ENCODE assay signal across 8 cellular contexts in the genomic region with DNA sequence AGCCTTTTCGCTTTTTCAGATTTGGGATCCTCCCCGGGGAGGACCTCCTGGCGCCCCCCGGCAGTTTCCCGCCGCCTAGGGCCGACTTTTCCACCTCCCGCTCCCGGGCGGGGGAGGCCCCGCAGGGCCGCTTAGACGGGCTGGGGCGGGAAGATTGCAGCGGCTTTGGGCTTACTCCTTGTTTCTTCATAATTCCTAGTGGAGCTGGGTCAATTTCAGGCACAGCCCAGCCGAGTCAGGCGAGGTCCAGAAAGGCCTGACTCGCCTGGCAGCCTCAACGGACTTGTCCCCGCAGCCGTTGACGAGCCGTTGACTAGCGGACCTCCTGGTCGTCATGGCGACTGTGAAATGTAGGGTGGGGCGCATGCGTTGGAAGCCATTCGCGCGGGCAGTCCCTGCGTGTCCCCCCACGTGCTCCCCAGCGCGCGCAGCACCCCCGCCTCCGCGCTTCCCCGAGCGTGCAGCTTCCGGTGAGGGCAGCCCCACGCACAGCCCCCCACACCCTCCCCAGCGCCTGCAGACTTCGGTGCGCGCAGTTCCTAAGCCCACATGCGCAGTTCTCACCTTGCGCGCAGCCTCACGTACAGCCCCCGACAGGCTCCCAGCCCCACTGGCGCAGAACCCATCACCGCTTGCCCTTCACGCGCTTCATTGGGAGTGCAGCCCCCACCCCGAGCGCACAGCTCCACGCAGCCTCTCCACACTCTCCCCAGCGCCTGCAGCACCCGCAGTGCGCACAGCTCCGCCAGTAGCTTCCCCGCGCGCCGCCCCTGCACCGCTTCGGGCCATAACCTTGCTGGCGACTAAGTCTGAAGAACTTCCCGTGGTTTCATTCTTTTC. TPM values are rescaled to one million over a fixed set of nuclear protein-coding genes. Genes with fewer than 3 reads are reported as not detected.
DNase-seq lines count a peak whose midpoint lies in the region; ATAC-seq and TF ChIP-seq lines count a peak whose summit lies in the region.
"Not testable (repeated sequence)": the region's sequence is repeated elsewhere in the genome, so short reads cannot be mapped to it uniquely, and the experiment has no call there.

No MANE protein-coding gene starts in this region.

- intact Hi-C loops in PC-9 (cut with micrococcal nuclease; ENCODE audit: unreplicated experiment) = not testable (repeated sequence)

- POLR2A ChIA-PET in PC-9 (lab: Charles Lee; ENCODE audit: unreplicated experiment) = not testable (repeated sequence)

- TF ChIP-seq RAD21 in Ishikawa (IDR thresholded peaks at IDR 0.05; ENCODE audit: low read depth) = not testable (repeated sequence)

- 0 out of 2 replicates have a peak overlapping the region, but pooled peaks have one; percentile 39 for H2AFZ ChIP-seq in PC-9

- H3K27ac ChIP-seq in PC-9; muscle layer of duodenum (ENCODE audit: low read length): not testable (repeated sequence)

- not testable (repeated sequence) for H3K9me3 ChIP-seq in PC-9 (ENCODE audit: insufficient read depth, low read depth); muscle layer of duodenum (ENCODE audit: control insufficient read depth in 1 of 2, low read length in 2 of 2)

- TF ChIP-seq EP300 in Ishikawa (IDR thresholded peaks at IDR 0.05; ENCODE audit: borderline replicate concordance) = not testable (repeated sequence)

- H3K4me2 ChIP-seq in PC-9 = peak overlapping the region; percentile 65

- not testable (repeated sequence) for H3K4me1 ChIP-seq in PC-9 (replicated peaks; ENCODE audit: insufficient read depth); muscle layer of duodenum (ENCODE audit: control insufficient read depth in 1 of 2, insufficient read depth in 2 of 2, low read length in 2 of 2)

- H3K27me3 ChIP-seq in PC-9 (ENCODE audit: insufficient read depth, low read depth) = peaks cover 20% of the 10 kb centered on the region
- H3K27me3 ChIP-seq in muscle layer of duodenum (ENCODE audit: low read depth, low read length) = not testable (repeated sequence)

- not testable (repeated sequence) for TF ChIP-seq CTCF in PC-9 (conservative IDR thresholded peaks at IDR 0.05)

- not testable (repeated sequence) for H3K36me3 ChIP-seq in PC-9 (ENCODE audit: low read depth); muscle layer of duodenum (ENCODE audit: control insufficient read depth in 1 of 2, insufficient read depth in 2 of 2, low read length in 2 of 2)

- H3F3A ChIP-seq in PC-9 (ENCODE audit: insufficient read depth, low read depth) = not testable (repeated sequence)

- peak; percentile 55 for DNase-seq in DMS79 treated with DMSO at 0.1 percent for 48 hours (lab: John Stamatoyannopoulos, UW)
- DNase-seq in PC-9 = peak in 1 of 2 experiments; percentile 52
- DNase-seq in activated T-cell treated with anti-CD3 and anti-CD28 coated beads, Interleukin-2, amount 50 U/mL, for 48 hours = peak; percentile 87 to 90
- DNase-seq in stimulated activated CD8-positive, alpha-beta memory T cell treated with anti-CD3 and anti-CD28 coated beads, Interleukin-4, amount 100 ng/mL, for 24 hours (ENCODE audit: low read depth) = peak; percentile 86

- H3K4me3 ChIP-seq in PC-9 (peak overlapping the region; percentile 38; the same call in 1 of the 2 replicates), muscle layer of duodenum (ENCODE audit: low read depth in 1 of 2, low read length in 2 of 2) (peak overlapping the region; percentile 39 to 87)

- ATAC-seq in GM21786 (IDR thresholded peaks at IDR 0.05; ENCODE audit: unreplicated experiment) (peak; percentile 89), esophagus mucosa (peak; percentile 83)

- not testable (repeated sequence) for H3K9me2 ChIP-seq in PC-9 (ENCODE audit: insufficient read depth)

- CTCF ChIA-PET in PC-9 (lab: Charles Lee) = not testable (repeated sequence)

- H4K20me1 ChIP-seq in PC-9 (ENCODE audit: insufficient read depth) = not testable (repeated sequence)

- not testable (repeated sequence) for BruUV-seq in PC-9 (replicated peaks; lab: Mats Ljungman, UMichigan)

- H3K79me2 ChIP-seq in PC-9 (ENCODE audit: low read depth) = not testable (repeated sequence)

TF ChIP-seq in Ishikawa, 13 proteins besides CTCF, POLR2A, EP300 and RAD21:
- TF ChIP-seq, protein P1, sequence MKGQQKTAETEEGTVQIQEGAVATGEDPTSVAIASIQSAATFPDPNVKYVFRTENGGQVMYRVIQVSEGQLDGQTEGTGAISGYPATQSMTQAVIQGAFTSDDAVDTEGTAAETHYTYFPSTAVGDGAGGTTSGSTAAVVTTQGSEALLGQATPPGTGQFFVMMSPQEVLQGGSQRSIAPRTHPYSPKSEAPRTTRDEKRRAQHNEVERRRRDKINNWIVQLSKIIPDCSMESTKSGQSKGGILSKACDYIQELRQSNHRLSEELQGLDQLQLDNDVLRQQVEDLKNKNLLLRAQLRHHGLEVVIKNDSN (IDR thresholded peaks at IDR 0.05) = peak; percentile 86
- TF ChIP-seq TAF1 (IDR thresholded peaks at IDR 0.05; ENCODE audit: low read depth) = peak; percentile 26
- peak; percentile 57; the same call in 1 of the 2 replicates for TF ChIP-seq ZBTB7A (IDR thresholded peaks at IDR 0.05; ENCODE audit: low read depth)
- TF ChIP-seq YY1 (IDR thresholded peaks at IDR 0.05; ENCODE audit: low read depth) = peak; percentile 77
- peak; percentile 61 for TF ChIP-seq EGR1 (IDR thresholded peaks at IDR 0.05)
- TF ChIP-seq, protein P2, sequence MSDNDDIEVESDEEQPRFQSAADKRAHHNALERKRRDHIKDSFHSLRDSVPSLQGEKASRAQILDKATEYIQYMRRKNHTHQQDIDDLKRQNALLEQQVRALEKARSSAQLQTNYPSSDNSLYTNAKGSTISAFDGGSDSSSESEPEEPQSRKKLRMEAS (IDR thresholded peaks at IDR 0.05) = peak; percentile 97
- 0 out of 2 replicates have a peak, but pooled peaks have one; percentile 7 for TF ChIP-seq TEAD4 (IDR thresholded peaks at IDR 0.05)

RNA-seq across cellular contexts. Expression of a gene that starts 17.1 kb away (rescaled TPM):
- total RNA-seq in PC-9 (2021) (72.2 and 78.1 TPM in 2 replicates), esophagus mucosa (42.0 TPM)
